Comparison of ENCODE assay signal across 9 cellular contexts in genomic region chr3:172586447-172586846, GRCh38.
A peak's percentile ranks its signal among the peaks of the same experiment; 100 is the strongest.
DNase-seq lines count a peak whose midpoint lies in the region; ATAC-seq and TF ChIP-seq lines count a peak whose summit lies in the region.
"Had no signal": no experiment of that assay in that cellular context is flagged by ENCODE, and none has a peak within 500 bp of the region (broad histone marks: within the 10 kb centered on the region; RNA-seq: fewer than 3 reads in every experiment).

No MANE protein-coding gene starts in this region.

- H3K4ac ChIP-seq in mesendoderm (ENCODE audit: low read depth, low read length), result no peak overlapping the region

- peaks cover 5% of the 10 kb centered on the region; the same call in 1 of the 2 replicates for H3K9me3 ChIP-seq in Loucy (ENCODE audit: insufficient read depth, low read depth, low read length)
- no peaks in the 10 kb centered on the region for H3K9me3 ChIP-seq in right atrium auricular region
- H3K9me3 ChIP-seq: SJSA1 had no signal

- no peak overlapping the region for H2BK5ac ChIP-seq in mesendoderm (ENCODE audit: low read length)

- H3K4me3 ChIP-seq in Loucy (ENCODE audit: low read length, poor library complexity, severe bottlenecking) (no peak overlapping the region), right atrium auricular region (no peak overlapping the region), mesendoderm (ENCODE audit: low read length) (no peak overlapping the region)
- H3K4me3 ChIP-seq: SJSA1 had no signal

- H3K4me1 Mint-ChIP-seq in activated T-helper 17 cell treated with anti-CD3 and anti-CD28 coated beads, Interleukin-2, amount 50 U/mL, for 72 hours, result peaks cover 31% of the 10 kb centered on the region
- H3K4me1 Mint-ChIP-seq in stimulated activated naive CD8-positive, alpha-beta T cell treated with anti-CD3 and anti-CD28 coated beads, Interleukin-15, amount 100 ng/mL, for 72 hours, result peaks cover 93% of the 10 kb centered on the region

- H3K27me3 Mint-ChIP-seq in activated T-helper 17 cell treated with anti-CD3 and anti-CD28 coated beads, Interleukin-2, amount 50 U/mL, for 72 hours, result no peaks in the 10 kb centered on the region
- H3K27me3 Mint-ChIP-seq in stimulated activated naive CD8-positive, alpha-beta T cell treated with anti-CD3 and anti-CD28 coated beads, Interleukin-15, amount 100 ng/mL, for 72 hours, result no peaks in the 10 kb centered on the region

- H3F3A ChIP-seq in Loucy (ENCODE audit: low read depth), result no peaks in the 10 kb centered on the region

- TF ChIP-seq CTCF in Loucy (conservative IDR thresholded peaks at IDR 0.05; ENCODE audit: low read length) (no peak), right atrium auricular region (IDR thresholded peaks at IDR 0.05) (no peak), GM10266 (IDR thresholded peaks at IDR 0.05; ENCODE audit: control insufficient read depth, insufficient read depth, low read depth, missing control alignments) (no peak)

- no peak overlapping the region for H3K18ac ChIP-seq in mesendoderm (ENCODE audit: low read length)

- H3K36me3 ChIP-seq in Loucy (ENCODE audit: insufficient read depth, low read length) (no peaks in the 10 kb centered on the region), right atrium auricular region (no peaks in the 10 kb centered on the region), mesendoderm (ENCODE audit: control insufficient read depth, insufficient read depth, low read length) (no peaks in the 10 kb centered on the region)
- H3K36me3 ChIP-seq: SJSA1 had no signal

- H3K9me3 Mint-ChIP-seq in activated T-helper 17 cell treated with anti-CD3 and anti-CD28 coated beads, Interleukin-2, amount 50 U/mL, for 72 hours, result peaks cover 11% of the 10 kb centered on the region
- peaks cover 19 to 20% of the 10 kb centered on the region in 2 donors for H3K9me3 Mint-ChIP-seq in stimulated activated naive CD8-positive, alpha-beta T cell treated with anti-CD3 and anti-CD28 coated beads, Interleukin-15, amount 100 ng/mL, for 72 hours

- H3K79me1 ChIP-seq in mesendoderm (ENCODE audit: low read length), result no peaks in the 10 kb centered on the region

- H3K36me3 Mint-ChIP-seq in activated T-helper 17 cell treated with anti-CD3 and anti-CD28 coated beads, Interleukin-2, amount 50 U/mL, for 72 hours (ENCODE audit: low read depth), result no peaks in the 10 kb centered on the region

- H3K56ac ChIP-seq in mesendoderm (ENCODE audit: low read length), result no peak overlapping the region

- H2BK120ac ChIP-seq in mesendoderm (ENCODE audit: low read depth, low read length), result no peak overlapping the region

- no peak overlapping the region for H3K9ac ChIP-seq in Loucy (ENCODE audit: low read depth, low read length, poor library complexity, severe bottlenecking)
- no peak overlapping the region for H3K9ac ChIP-seq in mesendoderm (ENCODE audit: low read length)

- H3K4me2 ChIP-seq in Loucy (ENCODE audit: low read depth, low read length, poor library complexity, severe bottlenecking) (peak overlapping the region; percentile 27), mesendoderm (ENCODE audit: low read length) (no peak overlapping the region)

- peak overlapping the region; percentile 15 for H3K4me3 Mint-ChIP-seq in activated T-helper 17 cell treated with anti-CD3 and anti-CD28 coated beads, Interleukin-2, amount 50 U/mL, for 72 hours
- peak overlapping the region in 1 of 2 donors; percentile 46 for H3K4me3 Mint-ChIP-seq in stimulated activated naive CD8-positive, alpha-beta T cell treated with anti-CD3 and anti-CD28 coated beads, Interleukin-15, amount 100 ng/mL, for 72 hours

- no peaks in the 10 kb centered on the region for H3K9me2 ChIP-seq in Loucy (replicated peaks; ENCODE audit: low read depth, low read length)

- H3K27ac ChIP-seq in right atrium auricular region (peak overlapping the region; percentile 9 to 39), mesendoderm (ENCODE audit: low read depth, low read length) (no peak overlapping the region)
- H3K27ac ChIP-seq: SJSA1 had no signal

- no peak overlapping the region for H3K27ac Mint-ChIP-seq in activated T-helper 17 cell treated with anti-CD3 and anti-CD28 coated beads, Interleukin-2, amount 50 U/mL, for 72 hours
- no peak overlapping the region for H3K27ac Mint-ChIP-seq in stimulated activated naive CD8-positive, alpha-beta T cell treated with anti-CD3 and anti-CD28 coated beads, Interleukin-15, amount 100 ng/mL, for 72 hours

- no peak overlapping the region for H2AK5ac ChIP-seq in mesendoderm (ENCODE audit: low read length)

- H3K27me3 ChIP-seq in Loucy (ENCODE audit: insufficient read depth, low read length, poor library complexity, severe bottlenecking) (no peaks in the 10 kb centered on the region), right atrium auricular region (no peaks in the 10 kb centered on the region), mesendoderm (ENCODE audit: insufficient read depth, low read length, poor library complexity) (no peaks in the 10 kb centered on the region)
- H3K27me3 ChIP-seq: SJSA1 had no signal

- H3K23ac ChIP-seq in mesendoderm (ENCODE audit: low read length), result no peak overlapping the region

- peak overlapping the region; percentile 71 for H2AFZ ChIP-seq in Loucy (ENCODE audit: low read length)

- DNase-seq in right atrium auricular region (ENCODE audit: low spot score) (no peak), DMS53 treated with DMSO at 0.1 percent for 48 hours (lab: John Stamatoyannopoulos, UW; ENCODE audit: unreplicated experiment) (no peak), GM10266 (ENCODE audit: extremely low spot score) (no peak), mesendoderm (no peak)
- no peak for DNase-seq in stimulated activated naive CD8-positive, alpha-beta T cell treated with anti-CD3 and anti-CD28 coated beads, Interleukin-15, amount 100 ng/mL, for 72 hours
- DNase-seq: KBM-7 had no signal

- H4K5ac ChIP-seq in mesendoderm (ENCODE audit: low read length), result no peak overlapping the region

- H4K20me1 ChIP-seq in Loucy (ENCODE audit: insufficient read depth, low read length, poor library complexity, severe bottlenecking), result no peaks in the 10 kb centered on the region

- no peak for ATAC-seq in activated T-helper 17 cell treated with anti-CD3 and anti-CD28 coated beads, Interleukin-2, amount 50 U/mL, for 72 hours (replicated peaks)
- ATAC-seq in stimulated activated naive CD8-positive, alpha-beta T cell treated with anti-CD3 and anti-CD28 coated beads, Interleukin-15, amount 100 ng/mL, for 72 hours, result peak; percentile 10

- no peak overlapping the region for H2BK15ac ChIP-seq in mesendoderm (replicated peaks; ENCODE audit: low read depth)

- H3K4me1 ChIP-seq in Loucy (ENCODE audit: insufficient read depth, low read length, poor library complexity, severe bottlenecking) (peaks cover 11% of the 10 kb centered on the region), right atrium auricular region (peaks cover 0 to 22% of the 10 kb centered on the region in 2 donors), mesendoderm (ENCODE audit: control insufficient read depth, low read depth, low read length) (peaks cover 2% of the 10 kb centered on the region)

- no peaks in the 10 kb centered on the region for H3K79me2 ChIP-seq in Loucy (ENCODE audit: insufficient read depth, low read length)
- no peaks in the 10 kb centered on the region for H3K79me2 ChIP-seq in mesendoderm (ENCODE audit: control insufficient read depth, insufficient read depth, low read length)

- no peak overlapping the region for H4K8ac ChIP-seq in mesendoderm (ENCODE audit: low read depth, low read length)
